1 cellular context compared by ENCODE assay signal in the genomic region with DNA sequence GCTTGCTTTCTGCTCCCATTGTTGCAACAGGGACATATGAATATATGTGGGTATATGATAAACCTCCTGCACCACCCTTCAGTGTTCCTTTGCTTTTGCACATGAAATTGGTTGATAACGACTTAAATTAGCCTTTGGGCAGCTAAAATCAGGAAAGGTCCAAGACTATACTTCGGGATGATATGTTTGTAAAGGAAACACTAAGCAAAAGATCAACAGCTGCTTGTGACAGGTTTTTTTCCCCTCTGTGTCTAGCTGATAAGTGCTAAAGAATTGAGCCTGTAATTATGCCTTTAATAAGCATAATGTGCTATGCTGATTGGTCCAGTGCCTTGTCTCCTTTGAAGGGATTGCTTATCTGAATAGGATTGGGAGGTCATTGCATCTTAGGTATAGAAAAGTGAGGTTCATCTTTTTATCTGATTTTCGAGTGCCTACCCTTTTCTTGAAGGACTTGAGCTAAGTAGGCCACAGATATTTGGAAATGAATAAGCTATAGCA.
TF ChIP-seq lines count a peak whose summit lies in the region.

No MANE protein-coding gene starts in this region.

TF ChIP-seq in K562, 482 proteins besides CTCF, POLR2A, EP300 and RAD21:
- TF ChIP-seq POLR2G (IDR thresholded peaks at IDR 0.05; ENCODE audit: low read depth, low read length): no peak
- no peak for TF ChIP-seq ZNF785 (CRISPR knock-in tag; IDR thresholded peaks at IDR 0.05)
- TF ChIP-seq ARID1B (IDR thresholded peaks at IDR 0.05): peak; percentile 43; the same call in 1 of the 2 replicates
- TF ChIP-seq JUNB (CRISPR knock-in tag; conservative IDR thresholded peaks at IDR 0.05): no peak
- TF ChIP-seq SP2 (IDR thresholded peaks at IDR 0.05; ENCODE audit: extremely low read depth, low read depth, low read length, poor library complexity, severe bottlenecking): no peak
- peak; percentile 60 for TF ChIP-seq TCF3 (CRISPR knock-in tag; IDR thresholded peaks at IDR 0.05)
- TF ChIP-seq ZZZ3 (IDR thresholded peaks at IDR 0.05): no peak
- no peak for TF ChIP-seq ZNF239 (CRISPR knock-in tag; IDR thresholded peaks at IDR 0.05)
- TF ChIP-seq NCOR1 (IDR thresholded peaks at IDR 0.05): peak; percentile 30; the same call in 1 of the 2 replicates
- TF ChIP-seq CBFA2T2 (conservative IDR thresholded peaks at IDR 0.05): 0 out of 2 replicates have a peak, but pooled peaks have one; percentile 40
- TF ChIP-seq CBFA2T3 (IDR thresholded peaks at IDR 0.05): peak; percentile 63
- no peak for TF ChIP-seq SRSF7 (optimal IDR thresholded peaks at IDR 0.05; ENCODE audit: low read depth, low read length)
- no peak for TF ChIP-seq GABPA (tag; conservative IDR thresholded peaks at IDR 0.05; ENCODE audit: low read depth)
- TF ChIP-seq SOX6 (IDR thresholded peaks at IDR 0.05): peak; percentile 39; the same call in 1 of the 2 replicates
- no peak for TF ChIP-seq IFI16 (CRISPR knock-in tag; IDR thresholded peaks at IDR 0.05)
- TF ChIP-seq FOXK2 (conservative IDR thresholded peaks at IDR 0.05 in 1 of 2, IDR thresholded peaks at IDR 0.05 in 1 of 2; ENCODE audit: low read depth in 2 of 2): no peak
- no peak for TF ChIP-seq ZNF124 (CRISPR knock-in tag; IDR thresholded peaks at IDR 0.05)
- no peak for TF ChIP-seq TBL1XR1 (IDR thresholded peaks at IDR 0.05; ENCODE audit: low read length in 2 of 2)
- no peak for TF ChIP-seq PYGO2 (tag; IDR thresholded peaks at IDR 0.05)
- no peak for TF ChIP-seq ZEB2 (IDR thresholded peaks at IDR 0.05)
- TF ChIP-seq TAL1 (IDR thresholded peaks at IDR 0.05): peak; percentile 35
- TF ChIP-seq SRSF1 (IDR thresholded peaks at IDR 0.05; ENCODE audit: low read depth, low read length): no peak
- TF ChIP-seq, protein P1, sequence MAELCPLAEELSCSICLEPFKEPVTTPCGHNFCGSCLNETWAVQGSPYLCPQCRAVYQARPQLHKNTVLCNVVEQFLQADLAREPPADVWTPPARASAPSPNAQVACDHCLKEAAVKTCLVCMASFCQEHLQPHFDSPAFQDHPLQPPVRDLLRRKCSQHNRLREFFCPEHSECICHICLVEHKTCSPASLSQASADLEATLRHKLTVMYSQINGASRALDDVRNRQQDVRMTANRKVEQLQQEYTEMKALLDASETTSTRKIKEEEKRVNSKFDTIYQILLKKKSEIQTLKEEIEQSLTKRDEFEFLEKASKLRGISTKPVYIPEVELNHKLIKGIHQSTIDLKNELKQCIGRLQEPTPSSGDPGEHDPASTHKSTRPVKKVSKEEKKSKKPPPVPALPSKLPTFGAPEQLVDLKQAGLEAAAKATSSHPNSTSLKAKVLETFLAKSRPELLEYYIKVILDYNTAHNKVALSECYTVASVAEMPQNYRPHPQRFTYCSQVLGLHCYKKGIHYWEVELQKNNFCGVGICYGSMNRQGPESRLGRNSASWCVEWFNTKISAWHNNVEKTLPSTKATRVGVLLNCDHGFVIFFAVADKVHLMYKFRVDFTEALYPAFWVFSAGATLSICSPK (IDR thresholded peaks at IDR 0.05; ENCODE audit: borderline replicate concordance): no peak
- no peak for TF ChIP-seq ZNF644 (tag; IDR thresholded peaks at IDR 0.05; ENCODE audit: low read depth)
- no peak for TF ChIP-seq HNRNPH1 (optimal IDR thresholded peaks at IDR 0.05; ENCODE audit: low read depth, low read length)
- no peak for TF ChIP-seq GATAD2B (IDR thresholded peaks at IDR 0.05; ENCODE audit: borderline replicate concordance)
- TF ChIP-seq, protein P2, sequence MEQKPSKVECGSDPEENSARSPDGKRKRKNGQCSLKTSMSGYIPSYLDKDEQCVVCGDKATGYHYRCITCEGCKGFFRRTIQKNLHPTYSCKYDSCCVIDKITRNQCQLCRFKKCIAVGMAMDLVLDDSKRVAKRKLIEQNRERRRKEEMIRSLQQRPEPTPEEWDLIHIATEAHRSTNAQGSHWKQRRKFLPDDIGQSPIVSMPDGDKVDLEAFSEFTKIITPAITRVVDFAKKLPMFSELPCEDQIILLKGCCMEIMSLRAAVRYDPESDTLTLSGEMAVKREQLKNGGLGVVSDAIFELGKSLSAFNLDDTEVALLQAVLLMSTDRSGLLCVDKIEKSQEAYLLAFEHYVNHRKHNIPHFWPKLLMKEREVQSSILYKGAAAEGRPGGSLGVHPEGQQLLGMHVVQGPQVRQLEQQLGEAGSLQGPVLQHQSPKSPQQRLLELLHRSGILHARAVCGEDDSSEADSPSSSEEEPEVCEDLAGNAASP (IDR thresholded peaks at IDR 0.05): no peak
